ENCODE assay signal across 18 cellular contexts in genomic region chr7:155852426-155853301, GRCh38. TPM values are rescaled to one million over a fixed set of nuclear protein-coding genes. Genes with fewer than 3 reads are reported as not detected.
"Had no signal": no experiment of that assay in that cellular context is flagged by ENCODE, and none has a peak within 500 bp of the region (broad histone marks: within the 10 kb centered on the region; RNA-seq: fewer than 3 reads in every experiment).

No MANE protein-coding gene starts in this region.

- H3K27ac ChIP-seq: body of pancreas, epithelial cell of prostate, lower lobe of right lung, neural progenitor cell, pancreas, transverse colon had no signal

- H3K4me3 ChIP-seq: body of pancreas, lower lobe of right lung, neural progenitor cell, pancreas, transverse colon had no signal

- H3K9me3 ChIP-seq: body of pancreas, pancreas, transverse colon had no signal

- FAIRE-seq: frontal cortex, pancreas had no signal

- H3K36me3 ChIP-seq: lower lobe of right lung, neural progenitor cell, pancreas, transverse colon had no signal

- ATAC-seq: activated CD4-positive, CD25-positive, alpha-beta regulatory T cell treated with anti-CD3 and anti-CD28 coated beads, Interleukin-2, amount 50 U/mL, for 24 hours; activated T-cell treated with anti-CD3 and anti-CD28 coated beads, Interleukin-2, amount 50 U/mL, for 4 hours; body of pancreas; lower lobe of right lung; pancreas; T-cell had no signal

- H3K4me2 ChIP-seq: neural progenitor cell had no signal

- H3K4me1 ChIP-seq: body of pancreas, lower lobe of right lung, neural progenitor cell, pancreas had no signal

- DNase-seq: activated CD4-positive, alpha-beta T cell treated with anti-CD3 and anti-CD28 coated beads, Interleukin-2, amount 50 U/mL, for 4 hours; activated gamma-delta T cell treated with Interleukin-2 at 50 U/mL for 16 hours; activated T-cell treated with anti-CD3 and anti-CD28 coated beads, Interleukin-2, amount 50 U/mL, for 4 hours; amygdala; body of pancreas; lower lobe of right lung; stimulated activated CD4-positive, alpha-beta T cell treated with anti-CD3 and anti-CD28 coated beads, Interleukin-15, amount 100 ng/mL, for 24 hours; stimulated activated CD4-positive, alpha-beta T cell treated with anti-CD3 and anti-CD28 coated beads, Interleukin-4, amount 100 ng/mL, for 24 hours; stimulated activated naive CD4-positive, alpha-beta T cell; T-cell; T1000; transverse colon had no signal

RNA-seq across cellular contexts. Expression of gene SHH, which starts 40.4 kb away (rescaled TPM):
- total RNA-seq: subcutaneous adipose tissue had no signal
